In genomic region chr15:22902578-22902977, GRCh38 we compare ENCODE assay signal across 24 cellular contexts.
DNase-seq lines count a peak whose midpoint lies in the region; ATAC-seq and TF ChIP-seq lines count a peak whose summit lies in the region.
"Had no signal": no experiment of that assay in that cellular context is flagged by ENCODE, and none has a peak within 500 bp of the region (broad histone marks: within the 10 kb centered on the region; RNA-seq: fewer than 3 reads in every experiment).

No MANE protein-coding gene starts in this region.

- CTCF ChIA-PET in GM10248 (lab: Yijun Ruan, JAX) = interaction anchor here (1.3 kb wide), 1 partner anchor 10 kb away, joined by 3 read pairs; no protein-coding TSS in a partner anchor

- H3K9ac ChIP-seq in OCI-LY3 (ENCODE audit: low read length) = no peak overlapping the region

- no peaks in the 10 kb centered on the region for H4K20me1 ChIP-seq in OCI-LY3 (ENCODE audit: insufficient read depth, low read length)

- H3K27me3 ChIP-seq in OCI-LY3 (ENCODE audit: low read depth, low read length) = no peaks in the 10 kb centered on the region
- no peaks in the 10 kb centered on the region for H3K27me3 ChIP-seq in psoas muscle (ENCODE audit: insufficient read depth in 3 of 3, low read length in 2 of 3)
- H3K27me3 ChIP-seq: adrenal gland, breast epithelium, colonic mucosa had no signal

- no peak for ATAC-seq in psoas muscle
- ATAC-seq: activated CD8-positive, alpha-beta T cell treated with anti-CD3 and anti-CD28 coated beads, Interleukin-2, amount 10 ng/mL, durations not matched to agents 7 days and 5 days; CD8-positive, alpha-beta T cell; left colon had no signal

- no peaks in the 10 kb centered on the region for H3K79me2 ChIP-seq in OCI-LY3 (ENCODE audit: low read length)

- H3K4me3 Mint-ChIP-seq in glutamatergic neuron (ENCODE audit: unreplicated experiment) = no peak overlapping the region
- H3K4me3 Mint-ChIP-seq: activated CD8-positive, alpha-beta T cell treated with anti-CD3 and anti-CD28 coated beads, Interleukin-2, amount 10 ng/mL, durations not matched to agents 7 days and 5 days; CD8-positive, alpha-beta T cell; nephron progenitor cell had no signal

- intact Hi-C loops in psoas muscle (cut with DNase I) = no loop called here

- WGBS in psoas muscle, 3 donors = 78 to 85% (median 81%) methylated on average over 12 of the region's 12 CpGs

- TF ChIP-seq CTCF in GM10248 (IDR thresholded peaks at IDR 0.05; ENCODE audit: control extremely low read depth, extremely low read depth, low read depth, missing control alignments) = peak; percentile 25
- TF ChIP-seq CTCF in OCI-LY3 (IDR thresholded peaks at IDR 0.05; ENCODE audit: low read depth, low read length) = peak; percentile 33
- no peak for TF ChIP-seq CTCF in glutamatergic neuron (IDR thresholded peaks at IDR 0.05; ENCODE audit: partially characterized antibody, unreplicated experiment)
- peak; percentile 4 for TF ChIP-seq CTCF in psoas muscle (IDR thresholded peaks at IDR 0.05)

- H3K4me3 ChIP-seq in OCI-LY3 (ENCODE audit: low read length) = no peak overlapping the region
- no peak overlapping the region for H3K4me3 ChIP-seq in psoas muscle
- H3K4me3 ChIP-seq: adrenal gland, breast epithelium, colonic mucosa had no signal

- H3K36me3 ChIP-seq in OCI-LY3 (replicated peaks; ENCODE audit: low read depth, low read length) (peaks cover 4% of the 10 kb centered on the region), psoas muscle (ENCODE audit: insufficient read depth in 1 of 2, low read depth in 1 of 2) (peaks cover 2 to 63% of the 10 kb centered on the region in 2 donors)

- no peak overlapping the region for H3K4me2 ChIP-seq in OCI-LY3 (ENCODE audit: low read length)

- H3K9me3 Mint-ChIP-seq in glutamatergic neuron (ENCODE audit: unreplicated experiment) = peaks cover 2% of the 10 kb centered on the region
- H3K9me3 Mint-ChIP-seq: CD8-positive, alpha-beta T cell; nephron progenitor cell had no signal

- peak overlapping the region; percentile 52 for H3K27ac Mint-ChIP-seq in glutamatergic neuron (ENCODE audit: unreplicated experiment)
- H3K27ac Mint-ChIP-seq: activated CD8-positive, alpha-beta T cell treated with anti-CD3 and anti-CD28 coated beads, Interleukin-2, amount 10 ng/mL, durations not matched to agents 7 days and 5 days; CD8-positive, alpha-beta T cell; nephron progenitor cell had no signal

- peaks cover under 1% of the 10 kb centered on the region for H3K36me3 Mint-ChIP-seq in glutamatergic neuron (ENCODE audit: unreplicated experiment)
- H3K36me3 Mint-ChIP-seq: CD8-positive, alpha-beta T cell had no signal

- no peaks in the 10 kb centered on the region for H3K9me3 ChIP-seq in OCI-LY3 (ENCODE audit: insufficient read depth, low read length)
- no peaks in the 10 kb centered on the region for H3K9me3 ChIP-seq in psoas muscle
- H3K9me3 ChIP-seq: adrenal gland, breast epithelium, colonic mucosa had no signal

- H3K27ac ChIP-seq in OCI-LY3 (ENCODE audit: low read length) = no peak overlapping the region
- H3K27ac ChIP-seq in psoas muscle = no peak overlapping the region
- H3K27ac ChIP-seq: adrenal gland, breast epithelium, colonic mucosa had no signal

- H2AFZ ChIP-seq in OCI-LY3 (ENCODE audit: low read depth, low read length) = no peak overlapping the region

- POLR2A ChIA-PET in GM10248 (lab: Yijun Ruan, JAX) = no interaction called here

- H3K4me1 ChIP-seq in OCI-LY3 (ENCODE audit: low read length) = no peaks in the 10 kb centered on the region
- H3K4me1 ChIP-seq in psoas muscle = no peaks in the 10 kb centered on the region
- H3K4me1 ChIP-seq: adrenal gland, breast epithelium, colonic mucosa had no signal

- peaks cover 11% of the 10 kb centered on the region for H3K4me1 Mint-ChIP-seq in glutamatergic neuron (ENCODE audit: low read depth, unreplicated experiment)
- H3K4me1 Mint-ChIP-seq: nephron progenitor cell had no signal

- no peak for DNase-seq in GM10248 (ENCODE audit: extremely low spot score)
- DNase-seq in glutamatergic neuron = no peak
- no peak for DNase-seq in psoas muscle
- DNase-seq in HuH-7.5 (ENCODE audit: low spot score) = no peak
- no peak for DNase-seq in ureter (ENCODE audit: low spot score)
- DNase-seq in middle frontal gyrus (ENCODE audit: extremely low spot score, low spot score) = no peak
- DNase-seq: activated CD4-positive, CD25-positive, alpha-beta regulatory T cell treated with anti-CD3 and anti-CD28 coated beads, Interleukin-2, amount 50 U/mL, for 72 hours; activated CD8-positive, alpha-beta T cell treated with anti-CD3 and anti-CD28 coated beads, Interleukin-2, amount 10 ng/mL, durations not matched to agents 7 days and 5 days; activated T-cell treated with anti-CD3 and anti-CD28 coated beads, Interleukin-2, amount 50 U/mL, for 1 hour; adrenal gland; CD8-positive, alpha-beta T cell; colonic mucosa; DMS153; GDM1; left colon; midbrain; NCI-H1092 treated with DMSO at 0.1 percent for 48 hours; NCI-H2081; NCI-H446 treated with DMSO at 0.1 percent for 48 hours; nephron progenitor cell; NK-92 treated with Interleukin-12 subunit alpha and Interleukin-12 subunit beta, amount 100 ng/mL, for 24 hours; stimulated activated CD4-positive, alpha-beta T cell treated with anti-CD3 and anti-CD28 coated beads, Interleukin-1b, Interleukin-23, amount 100 ng/mL, for 48 hours had no signal

- peaks cover 2% of the 10 kb centered on the region for H3K27me3 Mint-ChIP-seq in glutamatergic neuron (ENCODE audit: unreplicated experiment)
